15 cellular contexts compared by ENCODE assay signal in genomic region chr1:53218201-53218600, GRCh38.
"Had no signal": no experiment of that assay in that cellular context is flagged by ENCODE, and none has a peak within 500 bp of the region (broad histone marks: within the 10 kb centered on the region; RNA-seq: fewer than 3 reads in every experiment).

No MANE protein-coding gene starts in this region.

- H3K4me1 ChIP-seq: uterus had no signal

- ATAC-seq: mucosa of descending colon, pancreas, T-cell had no signal

- H3K27me3 Mint-ChIP-seq: activated B cell treated with CpG ODN at 0.5 μM for 24 hours, T-cell had no signal

- H3K27ac ChIP-seq: brain microvascular endothelial cell, pancreas, thyroid gland, uterus had no signal

- H3K4me3 ChIP-seq: lung, mucosa of descending colon, pancreas, thyroid gland, uterus had no signal

- H3K27me3 ChIP-seq: brain microvascular endothelial cell, pancreas, thyroid gland, uterus had no signal

- H3K4me3 Mint-ChIP-seq: activated B cell treated with CpG ODN at 0.5 μM for 24 hours had no signal

- DNase-seq: activated B cell treated with CpG ODN at 0.5 μM for 24 hours; activated CD4-positive, alpha-beta T cell treated with anti-CD3 and anti-CD28 coated beads, Interleukin-2, amount 50 U/mL, for 1 hour; activated gamma-delta T cell treated with Interleukin-2 at 50 U/mL for 16 hours; activated T-cell treated with anti-CD3 and anti-CD28 coated beads, Interleukin-2, amount 50 U/mL, for 1 hour; amniotic stem cell; brain microvascular endothelial cell; erythroblast; mucosa of descending colon; pancreas; stimulated activated CD4-positive, alpha-beta T cell treated with anti-CD3 and anti-CD28 coated beads, Interleukin-15, amount 100 ng/mL, for 24 hours; stimulated activated CD4-positive, alpha-beta T cell treated with anti-CD3 and anti-CD28 coated beads, Interleukin-4, amount 100 ng/mL, for 4 hours; T-cell; thyroid gland; uterus had no signal

- H3K27ac Mint-ChIP-seq: activated B cell treated with CpG ODN at 0.5 μM for 24 hours had no signal

- H3K9me3 Mint-ChIP-seq: activated B cell treated with CpG ODN at 0.5 μM for 24 hours, T-cell had no signal

- H3K9me3 ChIP-seq: mucosa of descending colon, pancreas, thyroid gland, uterus had no signal

- H3K36me3 ChIP-seq: uterus had no signal
